ENCODE assay signal across 1 cellular context in the genomic region with DNA sequence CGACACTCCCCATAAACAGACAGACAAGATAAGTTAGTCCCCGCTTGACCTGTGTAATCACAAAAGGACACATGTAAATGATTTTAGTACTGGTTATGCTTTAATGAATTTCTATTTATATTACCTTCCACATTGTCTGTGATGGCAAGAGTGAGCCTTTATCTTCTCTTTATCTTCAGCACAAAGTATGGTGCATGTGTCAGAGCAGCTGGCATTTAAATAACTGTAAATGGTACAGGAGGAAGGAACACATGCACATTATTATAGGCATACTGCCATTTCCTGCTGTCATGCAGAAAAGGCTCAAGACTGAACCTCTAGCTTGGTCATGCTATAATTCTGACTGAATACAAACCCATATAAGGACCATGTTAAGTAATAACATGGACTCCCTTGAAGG.
TF ChIP-seq lines count a peak whose summit lies in the region.

No MANE protein-coding gene starts in this region.

TF ChIP-seq in SK-N-SH, 30 proteins besides CTCF, POLR2A, EP300 and RAD21:
- TF ChIP-seq POLR2AphosphoS5 (IDR thresholded peaks at IDR 0.05; ENCODE audit: low read depth, low read length) (no peak), TEAD4 (IDR thresholded peaks at IDR 0.05; ENCODE audit: borderline replicate concordance, insufficient read depth) (no peak), CHD2 (IDR thresholded peaks at IDR 0.05; ENCODE audit: low read length, partially characterized antibody) (peak; percentile 48), NRF1 (IDR thresholded peaks at IDR 0.05; ENCODE audit: low read depth, low read length) (no peak), MAX (IDR thresholded peaks at IDR 0.05; ENCODE audit: low read depth) (no peak), PBX3 (IDR thresholded peaks at IDR 0.05) (no peak), FOSL2 (IDR thresholded peaks at IDR 0.05; ENCODE audit: borderline replicate concordance, low read depth) (no peak), RCOR1 (IDR thresholded peaks at IDR 0.05; ENCODE audit: low read length) (peak; percentile 30; the same call in 1 of the 2 replicates), EZH2phosphoT487 (IDR thresholded peaks at IDR 0.05; ENCODE audit: borderline replicate concordance, low read depth) (no peak), SIN3A (IDR thresholded peaks at IDR 0.05; ENCODE audit: borderline replicate concordance, low read depth, low read length) (no peak), NFIC (IDR thresholded peaks at IDR 0.05; ENCODE audit: borderline replicate concordance) (no peak), USF1 (IDR thresholded peaks at IDR 0.05; ENCODE audit: borderline replicate concordance, low read depth) (no peak), MXI1 (IDR thresholded peaks at IDR 0.05; ENCODE audit: low read depth, low read length) (peak; percentile 87; the same call in 1 of the 2 replicates), FOXJ3 (CRISPR knock-in tag; IDR thresholded peaks at IDR 0.05) (no peak), TCF12 (IDR thresholded peaks at IDR 0.05) (no peak), FOXM1 (IDR thresholded peaks at IDR 0.05; ENCODE audit: low read depth) (no peak), GABPA (IDR thresholded peaks at IDR 0.05; ENCODE audit: low read depth) (no peak), GATA2 (CRISPR knock-in tag; IDR thresholded peaks at IDR 0.05) (peak; percentile 84)
- TF ChIP-seq, protein P1, sequence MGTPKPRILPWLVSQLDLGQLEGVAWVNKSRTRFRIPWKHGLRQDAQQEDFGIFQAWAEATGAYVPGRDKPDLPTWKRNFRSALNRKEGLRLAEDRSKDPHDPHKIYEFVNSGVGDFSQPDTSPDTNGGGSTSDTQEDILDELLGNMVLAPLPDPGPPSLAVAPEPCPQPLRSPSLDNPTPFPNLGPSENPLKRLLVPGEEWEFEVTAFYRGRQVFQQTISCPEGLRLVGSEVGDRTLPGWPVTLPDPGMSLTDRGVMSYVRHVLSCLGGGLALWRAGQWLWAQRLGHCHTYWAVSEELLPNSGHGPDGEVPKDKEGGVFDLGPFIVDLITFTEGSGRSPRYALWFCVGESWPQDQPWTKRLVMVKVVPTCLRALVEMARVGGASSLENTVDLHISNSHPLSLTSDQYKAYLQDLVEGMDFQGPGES (IDR thresholded peaks at IDR 0.05; ENCODE audit: low read depth, low read length): no peak
- TF ChIP-seq, protein P2, sequence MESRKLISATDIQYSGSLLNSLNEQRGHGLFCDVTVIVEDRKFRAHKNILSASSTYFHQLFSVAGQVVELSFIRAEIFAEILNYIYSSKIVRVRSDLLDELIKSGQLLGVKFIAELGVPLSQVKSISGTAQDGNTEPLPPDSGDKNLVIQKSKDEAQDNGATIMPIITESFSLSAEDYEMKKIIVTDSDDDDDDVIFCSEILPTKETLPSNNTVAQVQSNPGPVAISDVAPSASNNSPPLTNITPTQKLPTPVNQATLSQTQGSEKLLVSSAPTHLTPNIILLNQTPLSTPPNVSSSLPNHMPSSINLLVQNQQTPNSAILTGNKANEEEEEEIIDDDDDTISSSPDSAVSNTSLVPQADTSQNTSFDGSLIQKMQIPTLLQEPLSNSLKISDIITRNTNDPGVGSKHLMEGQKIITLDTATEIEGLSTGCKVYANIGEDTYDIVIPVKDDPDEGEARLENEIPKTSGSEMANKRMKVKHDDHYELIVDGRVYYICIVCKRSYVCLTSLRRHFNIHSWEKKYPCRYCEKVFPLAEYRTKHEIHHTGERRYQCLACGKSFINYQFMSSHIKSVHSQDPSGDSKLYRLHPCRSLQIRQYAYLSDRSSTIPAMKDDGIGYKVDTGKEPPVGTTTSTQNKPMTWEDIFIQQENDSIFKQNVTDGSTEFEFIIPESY (IDR thresholded peaks at IDR 0.05; ENCODE audit: borderline replicate concordance, low read depth): no peak
- TF ChIP-seq, protein P3, sequence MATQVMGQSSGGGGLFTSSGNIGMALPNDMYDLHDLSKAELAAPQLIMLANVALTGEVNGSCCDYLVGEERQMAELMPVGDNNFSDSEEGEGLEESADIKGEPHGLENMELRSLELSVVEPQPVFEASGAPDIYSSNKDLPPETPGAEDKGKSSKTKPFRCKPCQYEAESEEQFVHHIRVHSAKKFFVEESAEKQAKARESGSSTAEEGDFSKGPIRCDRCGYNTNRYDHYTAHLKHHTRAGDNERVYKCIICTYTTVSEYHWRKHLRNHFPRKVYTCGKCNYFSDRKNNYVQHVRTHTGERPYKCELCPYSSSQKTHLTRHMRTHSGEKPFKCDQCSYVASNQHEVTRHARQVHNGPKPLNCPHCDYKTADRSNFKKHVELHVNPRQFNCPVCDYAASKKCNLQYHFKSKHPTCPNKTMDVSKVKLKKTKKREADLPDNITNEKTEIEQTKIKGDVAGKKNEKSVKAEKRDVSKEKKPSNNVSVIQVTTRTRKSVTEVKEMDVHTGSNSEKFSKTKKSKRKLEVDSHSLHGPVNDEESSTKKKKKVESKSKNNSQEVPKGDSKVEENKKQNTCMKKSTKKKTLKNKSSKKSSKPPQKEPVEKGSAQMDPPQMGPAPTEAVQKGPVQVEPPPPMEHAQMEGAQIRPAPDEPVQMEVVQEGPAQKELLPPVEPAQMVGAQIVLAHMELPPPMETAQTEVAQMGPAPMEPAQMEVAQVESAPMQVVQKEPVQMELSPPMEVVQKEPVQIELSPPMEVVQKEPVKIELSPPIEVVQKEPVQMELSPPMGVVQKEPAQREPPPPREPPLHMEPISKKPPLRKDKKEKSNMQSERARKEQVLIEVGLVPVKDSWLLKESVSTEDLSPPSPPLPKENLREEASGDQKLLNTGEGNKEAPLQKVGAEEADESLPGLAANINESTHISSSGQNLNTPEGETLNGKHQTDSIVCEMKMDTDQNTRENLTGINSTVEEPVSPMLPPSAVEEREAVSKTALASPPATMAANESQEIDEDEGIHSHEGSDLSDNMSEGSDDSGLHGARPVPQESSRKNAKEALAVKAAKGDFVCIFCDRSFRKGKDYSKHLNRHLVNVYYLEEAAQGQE (IDR thresholded peaks at IDR 0.05; ENCODE audit: low read depth, low read length): no peak
